33 cellular contexts compared by ENCODE assay signal in the genomic region with DNA sequence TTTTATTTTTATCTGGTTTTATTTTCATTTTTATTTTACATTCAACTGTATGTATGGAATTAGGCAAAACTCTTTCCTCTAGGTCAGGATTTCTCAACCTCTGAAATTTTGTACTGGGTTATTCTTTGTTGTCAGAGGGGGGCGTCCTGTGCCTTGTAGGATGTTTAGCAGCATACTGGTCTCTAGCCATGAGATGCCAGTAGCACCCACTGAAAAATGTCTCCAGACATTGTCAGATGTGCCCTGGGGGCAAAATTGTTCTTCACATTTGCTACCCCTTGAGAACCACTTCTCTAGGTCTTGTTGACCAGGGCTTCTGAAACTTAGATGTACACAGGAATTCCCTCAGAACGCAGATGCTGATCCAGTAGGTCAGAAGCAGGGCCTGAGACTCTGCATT. TPM values are rescaled to one million over a fixed set of nuclear protein-coding genes. Genes with fewer than 3 reads are reported as not detected.
DNase-seq lines count a peak whose midpoint lies in the region; ATAC-seq and TF ChIP-seq lines count a peak whose summit lies in the region.
"Had no signal": no experiment of that assay in that cellular context is flagged by ENCODE, and none has a peak within 500 bp of the region (broad histone marks: within the 10 kb centered on the region; RNA-seq: fewer than 3 reads in every experiment).

No MANE protein-coding gene starts in this region.

- in situ Hi-C loops in SK-MEL-5 (cut with HindIII; ENCODE audit: low pct_unique_long_range_greater_than_20kb, low sequenced_read_pairs): no loop called here

- H2AFZ ChIP-seq in Loucy (ENCODE audit: low read length): no peak overlapping the region

- H3K4me1 ChIP-seq in Loucy (ENCODE audit: insufficient read depth, low read length, poor library complexity, severe bottlenecking) (peaks cover 42% of the 10 kb centered on the region), ovary (ENCODE audit: insufficient read depth) (peaks cover 2% of the 10 kb centered on the region)
- H3K4me1 ChIP-seq: prostate gland had no signal

- no peak overlapping the region for H3K27ac ChIP-seq in 22Rv1
- no peak overlapping the region for H3K27ac ChIP-seq in ovary
- H3K27ac ChIP-seq: ascending aorta, BLaER1, heart right ventricle, neutrophil, prostate gland, RWPE1, sigmoid colon, upper lobe of left lung had no signal

- no peaks in the 10 kb centered on the region for H3K9me2 ChIP-seq in Loucy (replicated peaks; ENCODE audit: low read depth, low read length)

- H3K36me3 ChIP-seq in GM06990 (ENCODE audit: control insufficient read depth, insufficient read depth, low read length) (no peaks in the 10 kb centered on the region), Loucy (ENCODE audit: insufficient read depth, low read length) (no peaks in the 10 kb centered on the region), ovary (no peaks in the 10 kb centered on the region)
- H3K36me3 ChIP-seq: ascending aorta, BLaER1, heart right ventricle, neutrophil, prostate gland, sigmoid colon, upper lobe of left lung had no signal

- TF ChIP-seq CTCF in 22Rv1 (IDR thresholded peaks at IDR 0.05) (0 out of 2 replicates have a peak, but pooled peaks have one; percentile 7), GM06990 (IDR thresholded peaks at IDR 0.05; ENCODE audit: insufficient read depth, low read length, poor library complexity, severe bottlenecking) (peak; percentile 11), Loucy (conservative IDR thresholded peaks at IDR 0.05; ENCODE audit: low read length) (peak; percentile 59), ovary (IDR thresholded peaks at IDR 0.05) (no peak)

- no peak for ATAC-seq in sciatic nerve
- ATAC-seq: esophagus mucosa; heart right ventricle; left cardiac atrium; stimulated activated naive B cell treated with anti-CD40 and anti-IgM and Interleukin-4, amounts not matched to agents 10 μg/mL and 1 μg/mL and 100 μg/mL, for 72 hours had no signal

- H3F3A ChIP-seq in Loucy (ENCODE audit: low read depth): no peaks in the 10 kb centered on the region; the same call in 1 of the 2 replicates

- no peaks in the 10 kb centered on the region for H3K9me3 ChIP-seq in Loucy (ENCODE audit: insufficient read depth, low read depth, low read length)
- no peaks in the 10 kb centered on the region for H3K9me3 ChIP-seq in ovary
- H3K9me3 ChIP-seq: ascending aorta, BLaER1, heart right ventricle, neutrophil, prostate gland, sigmoid colon, upper lobe of left lung had no signal

- no peak overlapping the region for H3K4me3 ChIP-seq in GM06990 (replicated peaks; ENCODE audit: low read depth, low read length)
- peak overlapping the region; percentile 19 for H3K4me3 ChIP-seq in Loucy (ENCODE audit: low read length, poor library complexity, severe bottlenecking)
- H3K4me3 ChIP-seq in ovary: no peak overlapping the region
- H3K4me3 ChIP-seq: ascending aorta, BLaER1, heart right ventricle, prostate gland, sigmoid colon, upper lobe of left lung had no signal

- H3K4me2 ChIP-seq in Loucy (ENCODE audit: low read depth, low read length, poor library complexity, severe bottlenecking): peak overlapping the region; percentile 51
- H3K4me2 ChIP-seq: BLaER1 had no signal

- H4K20me1 ChIP-seq in Loucy (ENCODE audit: insufficient read depth, low read length, poor library complexity, severe bottlenecking): peaks cover 25% of the 10 kb centered on the region

- TF ChIP-seq POLR2A in ovary (IDR thresholded peaks at IDR 0.05): no peak

- H3K79me2 ChIP-seq in Loucy (ENCODE audit: insufficient read depth, low read length): peaks cover 85% of the 10 kb centered on the region

- intact Hi-C loops in sciatic nerve (cut with DNase I): no loop called here
- intact Hi-C loops in ovary (cut with DNase I): no loop called here

- 88 to 92% (median 89%) methylated on average over 2 of the region's 2 CpGs for WGBS in ovary, 3 donors

- DNase-seq in GM06990 (ENCODE audit: extremely low read depth, insufficient read length): no peak
- peak; percentile 60 for DNase-seq in SK-MEL-5 (ENCODE audit: low read depth, low spot score)
- no peak for DNase-seq in sciatic nerve (ENCODE audit: low spot score)
- DNase-seq in ovary: no peak
- DNase-seq in activated CD4-positive, alpha-beta T cell treated with anti-CD3 and anti-CD28 coated beads for 48 hours: no peak
- no peak for DNase-seq in DMS153 (lab: John Stamatoyannopoulos, UW)
- DNase-seq: ACHN; activated CD4-positive, alpha-beta T cell treated with anti-CD3 and anti-CD28 coated beads for 4 hours; activated effector memory CD4-positive, alpha-beta T cell treated with anti-CD3 and anti-CD28 coated beads, Interleukin-2, amount 50 U/mL, for 16 hours; activated naive CD8-positive, alpha-beta T cell treated with anti-CD3 and anti-CD28 coated beads for 36 hours; activated T-cell treated with anti-CD3 and anti-CD28 coated beads, Interleukin-2, amount 50 U/mL, for 1 hour; COR-L47; cortex of kidney; DMS79 treated with DMSO at 0.1 percent for 48 hours; foreskin fibroblast; heart right ventricle; left cardiac atrium; NCI-H1048; NCI-H1694; NCI-H524 treated with DMSO at 0.1 percent for 48 hours; sigmoid colon; stimulated activated CD4-positive, alpha-beta T cell treated with anti-CD3 and anti-CD28 coated beads, Interleukin-4, amount 100 ng/mL, for 4 hours; stimulated activated naive B cell treated with anti-CD40 and anti-IgM and Interleukin-4, amounts not matched to agents 10 μg/mL and 1 μg/mL and 100 μg/mL, for 72 hours; upper lobe of left lung had no signal

- no peak for TF ChIP-seq EP300 in ovary (IDR thresholded peaks at IDR 0.05)

- H3K9ac ChIP-seq in Loucy (ENCODE audit: low read depth, low read length, poor library complexity, severe bottlenecking): no peak overlapping the region
- H3K9ac ChIP-seq: BLaER1 had no signal

- no peaks in the 10 kb centered on the region for H3K27me3 ChIP-seq in GM06990 (replicated peaks; ENCODE audit: control insufficient read depth, insufficient read depth, low read length)
- no peaks in the 10 kb centered on the region for H3K27me3 ChIP-seq in Loucy (ENCODE audit: insufficient read depth, low read length, poor library complexity, severe bottlenecking)
- no peaks in the 10 kb centered on the region for H3K27me3 ChIP-seq in ovary
- H3K27me3 ChIP-seq: ascending aorta, BLaER1, sigmoid colon, upper lobe of left lung had no signal

RNA-seq across cellular contexts. Expression of gene CHRNA5, which starts 5.4 kb away (rescaled TPM):
- total RNA-seq in SK-MEL-5 (2014; rRNA removed; shearing (Covaris generic)): 12.6 and 17.5 TPM in 2 replicates
- polyA plus RNA-seq in SK-MEL-5 (2015; cell fraction: cytosol; rRNA removed): 13.6 and 21.1 TPM in 2 replicates
- polyA plus RNA-seq in SK-MEL-5 (2015; cell fraction: nucleus; rRNA removed): 3.0 and 4.3 TPM in 2 replicates
- total RNA-seq in sciatic nerve: 1.8 TPM
- 1 to 10 TPM in 3 of 7 donors, under 1 TPM in 4; 0.42 to 2.2 (median 0.72) TPM for total RNA-seq in ovary
- 1 to 10 TPM in 1 of 2 donors, under 1 TPM in 1; 0.74 to 1.6 TPM for polyA plus RNA-seq in ovary
- total RNA-seq: ascending aorta had no signal

RNA-seq across cellular contexts. Expression of gene PSMA4, which starts 30.5 kb away (rescaled TPM):
- 253 and 260 TPM in 2 replicates for total RNA-seq in SK-MEL-5 (2014; rRNA removed; shearing (Covaris generic))
- polyA plus RNA-seq in SK-MEL-5 (2015; cell fraction: cytosol; rRNA removed): 237 and 245 TPM in 2 replicates
- 163 and 196 TPM in 2 replicates for polyA plus RNA-seq in SK-MEL-5 (2015; cell fraction: nucleus; rRNA removed)
- total RNA-seq in sciatic nerve: 108 TPM
- 100 to 1,000 TPM in 5 of 7 donors, 10 to 100 TPM in 2; 75.4 to 123 (median 106) TPM for total RNA-seq in ovary
- polyA plus RNA-seq in ovary: 100 to 1,000 TPM; 118 to 125 TPM

RNA-seq across cellular contexts. Expression of gene CHRNA3, which starts 50.1 kb away (rescaled TPM):
- total RNA-seq in SK-MEL-5 (2014; rRNA removed; shearing (Covaris generic)): 0.74 and 2.1 TPM in 2 replicates
- 1.6 and 2.9 TPM in 2 replicates for polyA plus RNA-seq in SK-MEL-5 (2015; cell fraction: cytosol; rRNA removed)
- 0.99 and 3.3 TPM in 2 replicates for polyA plus RNA-seq in SK-MEL-5 (2015; cell fraction: nucleus; rRNA removed)
- total RNA-seq in sciatic nerve (not detected), ovary (not detected)
- polyA plus RNA-seq in ovary: under 1 TPM; 0.22 to 0.27 TPM
- total RNA-seq: activated CD8-positive, alpha-beta memory T cell treated with anti-CD3 and anti-CD28 coated beads for 36 hours; activated naive CD8-positive, alpha-beta T cell treated with anti-CD3 and anti-CD28 coated beads for 36 hours; ascending aorta had no signal

Comparison
In these comparisons a context has a peak if more than half of its experiments do, and no peak if none do; other contexts are left out.
1. CTCF ChIP-seq: peak in 22Rv1 (single experiment), GM06990 (single experiment) and Loucy (single experiment); none in ovary (0 of 3).